Comparison of ENCODE assay signal across 2 cellular contexts in the genomic region with DNA sequence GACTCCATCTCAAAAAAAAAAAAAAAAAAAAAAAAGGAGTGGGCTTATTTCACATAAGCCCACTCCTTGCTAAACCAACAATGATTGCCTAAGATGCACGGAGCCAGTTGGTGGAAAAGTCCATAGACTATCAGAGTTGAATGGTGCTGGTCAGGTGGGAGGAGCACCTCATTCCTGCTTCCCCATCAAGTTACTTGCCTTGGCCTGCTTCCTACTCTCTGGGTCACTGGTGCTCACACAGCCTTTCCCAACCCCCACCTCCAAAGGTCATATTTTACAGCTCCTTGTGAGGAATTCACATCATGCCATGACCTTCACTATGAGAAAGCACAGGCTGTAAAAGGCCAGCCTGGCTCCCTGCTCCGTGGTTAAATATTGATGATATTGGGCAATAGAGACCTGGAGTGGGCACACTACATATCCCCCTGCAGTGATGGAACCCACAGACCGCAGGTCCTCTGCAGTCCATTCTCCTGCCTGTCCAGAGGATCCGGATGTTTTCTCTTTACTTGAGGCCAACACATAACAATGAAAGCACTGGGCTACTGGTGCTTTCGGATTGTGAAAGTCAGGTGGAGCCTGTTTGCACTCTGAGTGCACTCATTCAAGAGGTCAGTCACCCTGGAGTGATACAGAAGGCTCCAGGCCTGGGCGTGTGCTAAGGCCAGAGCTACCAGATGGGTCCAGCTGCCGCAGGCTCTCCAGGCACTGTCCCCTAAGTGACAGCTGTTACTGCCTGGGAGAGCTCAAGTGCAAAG.
TF ChIP-seq lines count a peak whose summit lies in the region.

SLC51B (plus strand) TSS at position 664 of the 758 bp plus-strand sequence. CDS start 4,618 bp downstream, outside the sequence.

TF ChIP-seq in SK-N-SH, 30 proteins besides CTCF, POLR2A, EP300 and RAD21 (continued from another document):
- TF ChIP-seq, protein P1, sequence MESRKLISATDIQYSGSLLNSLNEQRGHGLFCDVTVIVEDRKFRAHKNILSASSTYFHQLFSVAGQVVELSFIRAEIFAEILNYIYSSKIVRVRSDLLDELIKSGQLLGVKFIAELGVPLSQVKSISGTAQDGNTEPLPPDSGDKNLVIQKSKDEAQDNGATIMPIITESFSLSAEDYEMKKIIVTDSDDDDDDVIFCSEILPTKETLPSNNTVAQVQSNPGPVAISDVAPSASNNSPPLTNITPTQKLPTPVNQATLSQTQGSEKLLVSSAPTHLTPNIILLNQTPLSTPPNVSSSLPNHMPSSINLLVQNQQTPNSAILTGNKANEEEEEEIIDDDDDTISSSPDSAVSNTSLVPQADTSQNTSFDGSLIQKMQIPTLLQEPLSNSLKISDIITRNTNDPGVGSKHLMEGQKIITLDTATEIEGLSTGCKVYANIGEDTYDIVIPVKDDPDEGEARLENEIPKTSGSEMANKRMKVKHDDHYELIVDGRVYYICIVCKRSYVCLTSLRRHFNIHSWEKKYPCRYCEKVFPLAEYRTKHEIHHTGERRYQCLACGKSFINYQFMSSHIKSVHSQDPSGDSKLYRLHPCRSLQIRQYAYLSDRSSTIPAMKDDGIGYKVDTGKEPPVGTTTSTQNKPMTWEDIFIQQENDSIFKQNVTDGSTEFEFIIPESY (IDR thresholded peaks at IDR 0.05; ENCODE audit: borderline replicate concordance, low read depth), result no peak
- no peak for TF ChIP-seq FOSL2 (IDR thresholded peaks at IDR 0.05; ENCODE audit: borderline replicate concordance, low read depth)
- TF ChIP-seq FOXM1 (IDR thresholded peaks at IDR 0.05; ENCODE audit: low read depth), result no peak
- no peak for TF ChIP-seq MEF2A (IDR thresholded peaks at IDR 0.05; ENCODE audit: borderline replicate concordance, low read depth)
- no peak for TF ChIP-seq TAF1 (IDR thresholded peaks at IDR 0.05; ENCODE audit: borderline replicate concordance, low read depth, low read length)
- no peak for TF ChIP-seq TCF12 (IDR thresholded peaks at IDR 0.05)
- TF ChIP-seq TEAD4 (IDR thresholded peaks at IDR 0.05; ENCODE audit: borderline replicate concordance, insufficient read depth), result no peak
- TF ChIP-seq, protein P2, sequence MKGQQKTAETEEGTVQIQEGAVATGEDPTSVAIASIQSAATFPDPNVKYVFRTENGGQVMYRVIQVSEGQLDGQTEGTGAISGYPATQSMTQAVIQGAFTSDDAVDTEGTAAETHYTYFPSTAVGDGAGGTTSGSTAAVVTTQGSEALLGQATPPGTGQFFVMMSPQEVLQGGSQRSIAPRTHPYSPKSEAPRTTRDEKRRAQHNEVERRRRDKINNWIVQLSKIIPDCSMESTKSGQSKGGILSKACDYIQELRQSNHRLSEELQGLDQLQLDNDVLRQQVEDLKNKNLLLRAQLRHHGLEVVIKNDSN (IDR thresholded peaks at IDR 0.05; ENCODE audit: borderline replicate concordance, low read depth), result no peak
- TF ChIP-seq ELF1 (IDR thresholded peaks at IDR 0.05), result no peak
- no peak for TF ChIP-seq CHD2 (IDR thresholded peaks at IDR 0.05; ENCODE audit: low read length, partially characterized antibody)

TF ChIP-seq in SK-N-SH treated with all-trans-retinoic acid at 6 μM for 48 hours, 23 proteins besides CTCF, POLR2A, EP300 and RAD21 (continued from another document):
- no peak for TF ChIP-seq ZNF8 (CRISPR knock-in tag; IDR thresholded peaks at IDR 0.05)
- TF ChIP-seq, protein P3, sequence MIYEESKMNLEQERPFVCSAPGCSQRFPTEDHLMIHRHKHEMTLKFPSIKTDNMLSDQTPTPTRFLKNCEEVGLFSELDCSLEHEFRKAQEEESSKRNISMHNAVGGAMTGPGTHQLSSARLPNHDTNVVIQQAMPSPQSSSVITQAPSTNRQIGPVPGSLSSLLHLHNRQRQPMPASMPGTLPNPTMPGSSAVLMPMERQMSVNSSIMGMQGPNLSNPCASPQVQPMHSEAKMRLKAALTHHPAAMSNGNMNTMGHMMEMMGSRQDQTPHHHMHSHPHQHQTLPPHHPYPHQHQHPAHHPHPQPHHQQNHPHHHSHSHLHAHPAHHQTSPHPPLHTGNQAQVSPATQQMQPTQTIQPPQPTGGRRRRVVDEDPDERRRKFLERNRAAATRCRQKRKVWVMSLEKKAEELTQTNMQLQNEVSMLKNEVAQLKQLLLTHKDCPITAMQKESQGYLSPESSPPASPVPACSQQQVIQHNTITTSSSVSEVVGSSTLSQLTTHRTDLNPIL (CRISPR knock-in tag; IDR thresholded peaks at IDR 0.05; ENCODE audit: low read depth), result no peak
- no peak for TF ChIP-seq PATZ1 (CRISPR knock-in tag; IDR thresholded peaks at IDR 0.05; ENCODE audit: borderline replicate concordance)
- no peak for TF ChIP-seq OSR1 (CRISPR knock-in tag; IDR thresholded peaks at IDR 0.05)
- no peak for TF ChIP-seq ZFP30 (CRISPR knock-in tag; IDR thresholded peaks at IDR 0.05)
- TF ChIP-seq TOX (CRISPR knock-in tag; IDR thresholded peaks at IDR 0.05; ENCODE audit: borderline replicate concordance), result no peak
- TF ChIP-seq PPARA (CRISPR knock-in tag; IDR thresholded peaks at IDR 0.05; ENCODE audit: borderline replicate concordance), result no peak
- TF ChIP-seq TSHZ2 (CRISPR knock-in tag; IDR thresholded peaks at IDR 0.05), result no peak
